20 cellular contexts compared by ENCODE assay signal in genomic region chr1:97680894-97681293, GRCh38.
DNase-seq lines count a peak whose midpoint lies in the region; ATAC-seq and TF ChIP-seq lines count a peak whose summit lies in the region.
"Had no signal": no experiment of that assay in that cellular context is flagged by ENCODE, and none has a peak within 500 bp of the region (broad histone marks: within the 10 kb centered on the region; RNA-seq: fewer than 3 reads in every experiment).

No MANE protein-coding gene starts in this region.

- POLR2A ChIA-PET in activated CD8-positive, alpha-beta T cell treated with anti-CD3 and anti-CD28 coated beads for 36 hours (lab: Charles Lee): no interaction called here
- POLR2A ChIA-PET in activated CD8-positive, alpha-beta T cell treated with anti-CD3 and anti-CD28 coated beads, Interleukin-2, amount 10 ng/mL, durations not matched to agents 7 days and 5 days (lab: Charles Lee): no interaction called here

- CTCF ChIA-PET in activated CD8-positive, alpha-beta T cell treated with anti-CD3 and anti-CD28 coated beads for 36 hours (lab: Charles Lee): interaction anchor here (0.9 kb wide), 1 partner anchor 20 kb away, joined by 3 read pairs; no protein-coding TSS in a partner anchor
- CTCF ChIA-PET in activated CD8-positive, alpha-beta T cell treated with anti-CD3 and anti-CD28 coated beads, Interleukin-2, amount 10 ng/mL, durations not matched to agents 7 days and 5 days (lab: Charles Lee): no interaction called here

- peak; percentile 49 for ATAC-seq in activated CD8-positive, alpha-beta T cell treated with anti-CD3 and anti-CD28 coated beads for 36 hours
- ATAC-seq in activated CD8-positive, alpha-beta T cell treated with anti-CD3 and anti-CD28 coated beads, Interleukin-2, amount 10 ng/mL, durations not matched to agents 7 days and 5 days: no peak
- peak; percentile 50 for ATAC-seq in stimulated activated naive CD8-positive, alpha-beta T cell treated with anti-CD3 and anti-CD28 coated beads, Interleukin-15, amount 100 ng/mL, for 72 hours
- no peak for ATAC-seq in HG03469 (IDR thresholded peaks at IDR 0.05; ENCODE audit: unreplicated experiment)
- ATAC-seq: activated T-cell treated with anti-CD3 and anti-CD28 coated beads, Interleukin-2, amount 50 U/mL, for 4 hours; HCT116; right lobe of liver had no signal

- H3K27me3 Mint-ChIP-seq in activated CD8-positive, alpha-beta T cell treated with anti-CD3 and anti-CD28 coated beads for 36 hours: no peaks in the 10 kb centered on the region
- no peaks in the 10 kb centered on the region for H3K27me3 Mint-ChIP-seq in activated CD8-positive, alpha-beta T cell treated with anti-CD3 and anti-CD28 coated beads, Interleukin-2, amount 10 ng/mL, durations not matched to agents 7 days and 5 days (ENCODE audit: low read depth)
- H3K27me3 Mint-ChIP-seq in stimulated activated naive CD8-positive, alpha-beta T cell treated with anti-CD3 and anti-CD28 coated beads, Interleukin-15, amount 100 ng/mL, for 72 hours: no peaks in the 10 kb centered on the region
- H3K27me3 Mint-ChIP-seq: CD4-positive, alpha-beta T cell had no signal

- H3K4me3 Mint-ChIP-seq in activated CD8-positive, alpha-beta T cell treated with anti-CD3 and anti-CD28 coated beads for 36 hours: no peak overlapping the region
- no peak overlapping the region for H3K4me3 Mint-ChIP-seq in activated CD8-positive, alpha-beta T cell treated with anti-CD3 and anti-CD28 coated beads, Interleukin-2, amount 10 ng/mL, durations not matched to agents 7 days and 5 days
- no peak overlapping the region for H3K4me3 Mint-ChIP-seq in stimulated activated naive CD8-positive, alpha-beta T cell treated with anti-CD3 and anti-CD28 coated beads, Interleukin-15, amount 100 ng/mL, for 72 hours
- H3K4me3 Mint-ChIP-seq: activated T-cell treated with anti-CD3 and anti-CD28 coated beads, Interleukin-2, amount 50 U/mL, for 4 hours; CD4-positive, alpha-beta T cell had no signal

- no peaks in the 10 kb centered on the region for H3K4me1 Mint-ChIP-seq in activated CD8-positive, alpha-beta T cell treated with anti-CD3 and anti-CD28 coated beads for 36 hours (ENCODE audit: low read depth)
- H3K4me1 Mint-ChIP-seq in activated CD8-positive, alpha-beta T cell treated with anti-CD3 and anti-CD28 coated beads, Interleukin-2, amount 10 ng/mL, durations not matched to agents 7 days and 5 days (ENCODE audit: low read depth): no peaks in the 10 kb centered on the region
- H3K4me1 Mint-ChIP-seq in stimulated activated naive CD8-positive, alpha-beta T cell treated with anti-CD3 and anti-CD28 coated beads, Interleukin-15, amount 100 ng/mL, for 72 hours: no peaks in the 10 kb centered on the region

- intact Hi-C loops in activated CD8-positive, alpha-beta T cell treated with anti-CD3 and anti-CD28 coated beads for 36 hours (cut with micrococcal nuclease): no loop called here

- no peak for DNase-seq in activated CD8-positive, alpha-beta T cell treated with anti-CD3 and anti-CD28 coated beads for 36 hours
- DNase-seq in activated CD8-positive, alpha-beta T cell treated with anti-CD3 and anti-CD28 coated beads, Interleukin-2, amount 10 ng/mL, durations not matched to agents 7 days and 5 days: no peak
- DNase-seq in NCI-H345 (lab: John Stamatoyannopoulos, UW) (peak; percentile 43), epithelial cell of esophagus (ENCODE audit: low read depth) (peak; percentile 8), NCI-H446 treated with DMSO at 0.1 percent for 48 hours (lab: John Stamatoyannopoulos, UW) (no peak)
- no peak for DNase-seq in stimulated activated naive CD8-positive, alpha-beta T cell treated with anti-CD3 and anti-CD28 coated beads, Interleukin-15, amount 100 ng/mL, for 72 hours
- no peak for DNase-seq in activated naive CD4-positive, alpha-beta T cell treated with Interleukin-2 at 50 U/mL for 16 hours
- DNase-seq: activated T-cell treated with anti-CD3 and anti-CD28 coated beads, Interleukin-2, amount 50 U/mL, for 4 hours; adrenal gland; CD4-positive, alpha-beta T cell; cerebellar nuclear complex; DND-41; foreskin melanocyte; left ventricle myocardium inferior; NCI-H1092 treated with DMSO at 0.1 percent for 48 hours; NCI-H774; right lobe of liver; uterus had no signal

- no peak overlapping the region for H3K4me3 ChIP-seq in epithelial cell of esophagus (ENCODE audit: low read length)
- H3K4me3 ChIP-seq: adrenal gland, left ventricle myocardium inferior, right lobe of liver, uterus had no signal

- H3K36me3 Mint-ChIP-seq in activated CD8-positive, alpha-beta T cell treated with anti-CD3 and anti-CD28 coated beads for 36 hours (ENCODE audit: low read depth): peaks cover 22% of the 10 kb centered on the region
- peaks cover 12% of the 10 kb centered on the region for H3K36me3 Mint-ChIP-seq in activated CD8-positive, alpha-beta T cell treated with anti-CD3 and anti-CD28 coated beads, Interleukin-2, amount 10 ng/mL, durations not matched to agents 7 days and 5 days (ENCODE audit: low read depth)

- H3K9me3 Mint-ChIP-seq in activated CD8-positive, alpha-beta T cell treated with anti-CD3 and anti-CD28 coated beads for 36 hours: no peaks in the 10 kb centered on the region
- no peaks in the 10 kb centered on the region for H3K9me3 Mint-ChIP-seq in activated CD8-positive, alpha-beta T cell treated with anti-CD3 and anti-CD28 coated beads, Interleukin-2, amount 10 ng/mL, durations not matched to agents 7 days and 5 days (ENCODE audit: insufficient read depth)
- H3K9me3 Mint-ChIP-seq in stimulated activated naive CD8-positive, alpha-beta T cell treated with anti-CD3 and anti-CD28 coated beads, Interleukin-15, amount 100 ng/mL, for 72 hours: peaks cover 0 to 4% of the 10 kb centered on the region in 2 donors
- H3K9me3 Mint-ChIP-seq: CD4-positive, alpha-beta T cell had no signal

- TF ChIP-seq CTCF in activated CD8-positive, alpha-beta T cell treated with anti-CD3 and anti-CD28 coated beads for 36 hours (IDR thresholded peaks at IDR 0.05): no peak
- TF ChIP-seq CTCF in epithelial cell of esophagus (IDR thresholded peaks at IDR 0.05; ENCODE audit: insufficient read depth, low read depth, low read length, missing control alignments): no peak

- no peak overlapping the region for H3K27ac Mint-ChIP-seq in activated CD8-positive, alpha-beta T cell treated with anti-CD3 and anti-CD28 coated beads for 36 hours
- H3K27ac Mint-ChIP-seq in activated CD8-positive, alpha-beta T cell treated with anti-CD3 and anti-CD28 coated beads, Interleukin-2, amount 10 ng/mL, durations not matched to agents 7 days and 5 days: no peak overlapping the region
- no peak overlapping the region for H3K27ac Mint-ChIP-seq in stimulated activated naive CD8-positive, alpha-beta T cell treated with anti-CD3 and anti-CD28 coated beads, Interleukin-15, amount 100 ng/mL, for 72 hours
- H3K27ac Mint-ChIP-seq: CD4-positive, alpha-beta T cell had no signal

Comparison
In these comparisons a context has a peak if more than half of its experiments do, and no peak if none do; other contexts are left out.
1. ATAC-seq: peak in activated CD8-positive, alpha-beta T cell treated with anti-CD3 and anti-CD28 coated beads for 36 hours (single experiment) and stimulated activated naive CD8-positive, alpha-beta T cell treated with anti-CD3 and anti-CD28 coated beads, Interleukin-15, amount 100 ng/mL, for 72 hours (single experiment); none in activated CD8-positive, alpha-beta T cell treated with anti-CD3 and anti-CD28 coated beads, Interleukin-2, amount 10 ng/mL, durations not matched to agents 7 days and 5 days (single experiment) and HG03469 (single experiment).
2. DNase-seq: peak in NCI-H345 (single experiment) and epithelial cell of esophagus (single experiment); none in activated CD8-positive, alpha-beta T cell treated with anti-CD3 and anti-CD28 coated beads for 36 hours (single experiment), activated CD8-positive, alpha-beta T cell treated with anti-CD3 and anti-CD28 coated beads, Interleukin-2, amount 10 ng/mL, durations not matched to agents 7 days and 5 days (single experiment), stimulated activated naive CD8-positive, alpha-beta T cell treated with anti-CD3 and anti-CD28 coated beads, Interleukin-15, amount 100 ng/mL, for 72 hours (0 of 2), NCI-H446 treated with DMSO at 0.1 percent for 48 hours (single experiment) and activated naive CD4-positive, alpha-beta T cell treated with Interleukin-2 at 50 U/mL for 16 hours (single experiment).